In genomic region chr15:58330468-58330793, GRCh38 we compare ENCODE assay signal across 11 cellular contexts.
DNase-seq lines count a peak whose midpoint lies in the region; ATAC-seq and TF ChIP-seq lines count a peak whose summit lies in the region.
"Had no signal": no experiment of that assay in that cellular context is flagged by ENCODE, and none has a peak within 500 bp of the region (broad histone marks: within the 10 kb centered on the region; RNA-seq: fewer than 3 reads in every experiment).

No MANE protein-coding gene starts in this region.

- H3K79me2 ChIP-seq in osteoblast (ENCODE audit: insufficient read depth, low read length): no peaks in the 10 kb centered on the region

- no peaks in the 10 kb centered on the region for H4K20me1 ChIP-seq in osteoblast (ENCODE audit: insufficient read depth, low read length)

- TF ChIP-seq POLR2A in NB4 (IDR thresholded peaks at IDR 0.05; ENCODE audit: extremely low read depth, insufficient read length) (no peak), esophagus squamous epithelium (IDR thresholded peaks at IDR 0.05) (no peak)

- intact Hi-C loops in esophagus squamous epithelium (cut with DNase I): no loop called here

- TF ChIP-seq CTCF in AG04450 (IDR thresholded peaks at IDR 0.05; ENCODE audit: low read depth, low read length): no peak
- TF ChIP-seq CTCF in NB4 (IDR thresholded peaks at IDR 0.05; ENCODE audit: low read depth, low read length): no peak
- no peak for TF ChIP-seq CTCF in esophagus squamous epithelium (IDR thresholded peaks at IDR 0.05)
- TF ChIP-seq CTCF in osteoblast (IDR thresholded peaks at IDR 0.05; ENCODE audit: extremely low read depth, low read depth, low read length): no peak

- H3K9me3 ChIP-seq in AG04450 (ENCODE audit: control insufficient read depth, insufficient read depth, low read length) (peaks cover 4% of the 10 kb centered on the region; the same call in 1 of the 2 replicates), esophagus squamous epithelium (no peaks in the 10 kb centered on the region), osteoblast (ENCODE audit: low read depth, low read length) (no peaks in the 10 kb centered on the region)

- ATAC-seq in HG03520 (IDR thresholded peaks at IDR 0.05; ENCODE audit: unreplicated experiment) (no peak), HG02759 (IDR thresholded peaks at IDR 0.05; ENCODE audit: unreplicated experiment) (no peak)
- ATAC-seq: CD8-positive, alpha-beta T cell; stimulated activated naive B cell treated with anti-CD40 and anti-IgM and Interleukin-4, amounts not matched to agents 10 μg/mL and 1 μg/mL and 100 μg/mL, for 72 hours had no signal

- H3K36me3 ChIP-seq in esophagus squamous epithelium: no peaks in the 10 kb centered on the region
- H3K36me3 ChIP-seq in osteoblast (ENCODE audit: insufficient read depth, low read length): no peaks in the 10 kb centered on the region
- H3K36me3 ChIP-seq: SJSA1 had no signal

- peak overlapping the region; percentile 12 for H2AFZ ChIP-seq in osteoblast (ENCODE audit: low read length)

- no peaks in the 10 kb centered on the region for H3K27me3 ChIP-seq in AG04450 (ENCODE audit: control insufficient read depth, insufficient read depth, low read length)
- no peaks in the 10 kb centered on the region for H3K27me3 ChIP-seq in esophagus squamous epithelium
- no peaks in the 10 kb centered on the region for H3K27me3 ChIP-seq in osteoblast (ENCODE audit: insufficient read depth, low read length)
- H3K27me3 ChIP-seq: SJSA1 had no signal

- 53 to 61% methylated on average over 3 to 4 of the region's 4 CpGs for WGBS in esophagus squamous epithelium, 2 donors

- peaks cover 33 to 52% (median 43%) of the 10 kb centered on the region in 3 donors for H3K4me1 ChIP-seq in esophagus squamous epithelium
- peaks cover 27% of the 10 kb centered on the region for H3K4me1 ChIP-seq in osteoblast (ENCODE audit: insufficient read depth, low read length)

- CTCF ChIA-PET in AG04450 (lab: Charles Lee): no interaction called here

- DNase-seq in AG04450 (ENCODE audit: low read depth, low spot score) (no peak), NB4 (ENCODE audit: low read depth) (no peak), esophagus squamous epithelium (lab: John Stamatoyannopoulos, UW) (no peak), osteoblast (ENCODE audit: insufficient read length, low spot score, missing footprints) (no peak), CD1c-positive myeloid dendritic cell (ENCODE audit: extremely low spot score) (no peak)
- no peak for DNase-seq in activated CD4-positive, alpha-beta T cell treated with anti-CD3 and anti-CD28 coated beads for 4 hours
- DNase-seq: CD8-positive, alpha-beta T cell; stimulated activated naive B cell treated with anti-CD40 and anti-IgM and Interleukin-4, amounts not matched to agents 10 μg/mL and 1 μg/mL and 100 μg/mL, for 72 hours had no signal

- H3K4me3 ChIP-seq in AG04450 (ENCODE audit: low read depth, low read length): no peak overlapping the region
- H3K4me3 ChIP-seq in NB4 (ENCODE audit: low read depth, low read length): peak overlapping the region; percentile 52
- no peak overlapping the region for H3K4me3 ChIP-seq in esophagus squamous epithelium
- H3K4me3 ChIP-seq in osteoblast (ENCODE audit: insufficient read depth, low read length): no peak overlapping the region
- H3K4me3 ChIP-seq: SJSA1 had no signal

- H3K27ac ChIP-seq in AG04450 (ENCODE audit: low read depth, low read length): peak overlapping the region; percentile 32
- H3K27ac ChIP-seq in esophagus squamous epithelium: peak overlapping the region; percentile 63 to 94 (median 90)
- H3K27ac ChIP-seq in osteoblast (ENCODE audit: low read depth, low read length): no peak overlapping the region
- H3K27ac ChIP-seq: SJSA1 had no signal

- H3K4me2 ChIP-seq in osteoblast (ENCODE audit: insufficient read depth, low read length): no peak overlapping the region

- POLR2A ChIA-PET in AG04450 (lab: Yijun Ruan, JAX): interaction anchor here (0.7 to 3.1 kb wide), 2 partner anchors 440 to 1043 kb away, joined by 3 to 21 read pairs; partner anchors contain the start of genes MINDY2 and MYO1E
